ENCODE assay signal across 22 cellular contexts in the genomic region with DNA sequence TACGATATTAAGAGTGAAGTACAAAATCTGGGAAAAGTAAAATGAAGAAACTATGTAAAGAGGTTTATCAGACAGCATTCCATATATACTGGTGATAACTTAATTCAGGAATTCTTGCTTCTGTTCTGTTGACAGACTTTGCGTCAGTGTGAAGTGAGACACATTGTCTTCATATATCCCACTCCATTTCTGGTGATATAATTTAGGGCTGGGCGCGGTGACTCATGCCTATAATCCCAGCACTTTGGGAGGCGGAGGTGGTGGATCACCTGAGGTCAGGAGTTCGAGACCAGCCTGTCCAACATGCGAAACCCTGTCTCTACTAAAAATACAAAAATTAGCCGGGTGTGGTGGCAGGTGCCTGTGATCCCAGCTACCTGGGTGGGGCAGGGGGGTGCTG. TPM values are rescaled to one million over a fixed set of nuclear protein-coding genes. Genes with fewer than 3 reads are reported as not detected.
DNase-seq lines count a peak whose midpoint lies in the region; ATAC-seq, FAIRE-seq and TF ChIP-seq lines count a peak whose summit lies in the region.
"Had no signal": no experiment of that assay in that cellular context is flagged by ENCODE, and none has a peak within 500 bp of the region (broad histone marks: within the 10 kb centered on the region; RNA-seq: fewer than 3 reads in every experiment).

No MANE protein-coding gene starts in this region.

- H3K79me1 ChIP-seq in mesendoderm (ENCODE audit: low read length) = no peaks in the 10 kb centered on the region

- H3K56ac ChIP-seq in mesendoderm (ENCODE audit: low read length) = no peak overlapping the region

- TF ChIP-seq RAD21 in A549 (conservative IDR thresholded peaks at IDR 0.05 in 1 of 2, IDR thresholded peaks at IDR 0.05 in 1 of 2) = no peak

- H2BK5ac ChIP-seq in mesendoderm (ENCODE audit: low read length) = no peak overlapping the region

- TF ChIP-seq EP300 in A549 (IDR thresholded peaks at IDR 0.05) = no peak

- H3K27ac ChIP-seq in A549 (no peak overlapping the region), HEK293 (ENCODE audit: extremely low read depth, low read depth, low read length) (no peak overlapping the region), foreskin keratinocyte (no peak overlapping the region), mesendoderm (ENCODE audit: low read depth, low read length) (no peak overlapping the region)
- H3K27ac ChIP-seq: 22Rv1; BLaER1 treated with 17β-estradiol and CSF1 and Interleukin-3, amounts not matched to agents 10 nM and 100 nM had no signal

- H3K4me3 ChIP-seq in A549 (no peak overlapping the region), HEK293 (ENCODE audit: low read depth, low read length) (no peak overlapping the region), bronchial epithelial cell (ENCODE audit: low read depth, low read length) (no peak overlapping the region), mesendoderm (ENCODE audit: low read length) (no peak overlapping the region)
- H3K4me3 ChIP-seq: BLaER1 treated with 17β-estradiol and CSF1 and Interleukin-3, amounts not matched to agents 10 nM and 100 nM; GM23338 had no signal

- H3K27me3 ChIP-seq in bronchial epithelial cell (ENCODE audit: control insufficient read depth, insufficient read depth, low read length) = no peaks in the 10 kb centered on the region
- H3K27me3 ChIP-seq in foreskin keratinocyte = no peaks in the 10 kb centered on the region
- no peaks in the 10 kb centered on the region for H3K27me3 ChIP-seq in mesendoderm (ENCODE audit: insufficient read depth, low read length, poor library complexity)
- H3K27me3 ChIP-seq: BE2C; BLaER1 treated with 17β-estradiol and CSF1 and Interleukin-3, amounts not matched to agents 10 nM and 100 nM had no signal

- no peaks in the 10 kb centered on the region for H3K79me2 ChIP-seq in mesendoderm (ENCODE audit: control insufficient read depth, insufficient read depth, low read length)

- DNase-seq in A549 (ENCODE audit: low read depth in 1 of 2, low spot score in 1 of 2) (no peak), bronchial epithelial cell (ENCODE audit: low read depth) (peak; percentile 44), foreskin keratinocyte (peak; percentile 23 to 56), mesendoderm (no peak), NCI-H345 treated with DMSO at 0.1 percent for 48 hours (lab: John Stamatoyannopoulos, UW; ENCODE audit: unreplicated experiment) (no peak)
- DNase-seq: ACHN; AML-193; BE2C; CD4-positive, alpha-beta T cell; CD8-positive, alpha-beta memory T cell; DMS53; DMS79 treated with DMSO at 0.1 percent for 48 hours; H9 had no signal

- FAIRE-seq in A549 (lab: Jason Lieb, UNC) (no peak), bronchial epithelial cell (lab: Jason Lieb, UNC) (no peak)
- FAIRE-seq: A204.1, G401.6, GM12892 had no signal

- H3K36me3 ChIP-seq in HEK293 (ENCODE audit: control insufficient read depth in 2 of 2, insufficient read depth in 1 of 2, low read length in 2 of 2) (no peaks in the 10 kb centered on the region), bronchial epithelial cell (ENCODE audit: control insufficient read depth, insufficient read depth, low read length) (no peaks in the 10 kb centered on the region), mesendoderm (ENCODE audit: control insufficient read depth, insufficient read depth, low read length) (no peaks in the 10 kb centered on the region)
- H3K36me3 ChIP-seq: BE2C; BLaER1 treated with 17β-estradiol and CSF1 and Interleukin-3, amounts not matched to agents 10 nM and 100 nM had no signal

- no peak for TF ChIP-seq POLR2A in A549 (IDR thresholded peaks at IDR 0.05; ENCODE audit: low read length)

- POLR2A ChIA-PET in A549 (lab: Yijun Ruan, JAX) (no interaction called here), HEK293 (lab: Yijun Ruan, JAX) (interaction anchor here (0.6 kb wide), 1 partner anchor 62 kb away, joined by 3 read pairs; no protein-coding TSS in a partner anchor)

- H2BK120ac ChIP-seq in mesendoderm (ENCODE audit: low read depth, low read length) = no peak overlapping the region

- no peak overlapping the region for H3K23ac ChIP-seq in mesendoderm (ENCODE audit: low read length)

- no peak overlapping the region for H3K9ac ChIP-seq in mesendoderm (ENCODE audit: low read length)
- H3K9ac ChIP-seq: BLaER1 treated with 17β-estradiol and CSF1 and Interleukin-3, amounts not matched to agents 10 nM and 100 nM had no signal

- no peak for TF ChIP-seq CTCF in A549 (IDR thresholded peaks at IDR 0.05)
- TF ChIP-seq CTCF in HEK293 (tag by site-specific recombination; IDR thresholded peaks at IDR 0.05) = no peak
- TF ChIP-seq CTCF in bronchial epithelial cell (IDR thresholded peaks at IDR 0.05; ENCODE audit: insufficient read depth, low read length, severe bottlenecking) = no peak
- TF ChIP-seq CTCF in foreskin keratinocyte (conservative IDR thresholded peaks at IDR 0.05) = no peak

- no peak overlapping the region for H3K18ac ChIP-seq in mesendoderm (ENCODE audit: low read length)

- ATAC-seq in A549 (no peak), foreskin keratinocyte (no peak), HG02678 (IDR thresholded peaks at IDR 0.05; ENCODE audit: unreplicated experiment) (no peak), HG02571 (IDR thresholded peaks at IDR 0.05; ENCODE audit: unreplicated experiment) (no peak)
- ATAC-seq: GM23338 had no signal

- H3K4me1 ChIP-seq in A549 = no peaks in the 10 kb centered on the region
- H3K4me1 ChIP-seq in HEK293 (ENCODE audit: control insufficient read depth, insufficient read depth, low read length) = no peaks in the 10 kb centered on the region
- H3K4me1 ChIP-seq in foreskin keratinocyte = no peaks in the 10 kb centered on the region
- no peaks in the 10 kb centered on the region for H3K4me1 ChIP-seq in mesendoderm (ENCODE audit: control insufficient read depth, low read depth, low read length)
- H3K4me1 ChIP-seq: BE2C had no signal

- H2AK5ac ChIP-seq in mesendoderm (ENCODE audit: low read length) = no peak overlapping the region

- H3K9me3 ChIP-seq in A549 (no peaks in the 10 kb centered on the region), HEK293 (ENCODE audit: control insufficient read depth, insufficient read depth, low read depth, low read length) (no peaks in the 10 kb centered on the region)
- H3K9me3 ChIP-seq: BE2C had no signal

- H2BK15ac ChIP-seq in mesendoderm (replicated peaks; ENCODE audit: low read depth) = no peak overlapping the region

- H4K5ac ChIP-seq in mesendoderm (ENCODE audit: low read length) = no peak overlapping the region

- H3K4ac ChIP-seq in mesendoderm (ENCODE audit: low read depth, low read length) = no peak overlapping the region

- H3K4me2 ChIP-seq in A549 = no peak overlapping the region
- H3K4me2 ChIP-seq in mesendoderm (ENCODE audit: low read length) = no peak overlapping the region
- H3K4me2 ChIP-seq: GM23338 had no signal

- CTCF ChIA-PET in A549 (lab: Yijun Ruan, JAX) = interaction anchor here (0.9 to 1.6 kb wide), 4 partner anchors 9 to 636 kb away, joined by 3 to 6 read pairs (median 4); a partner anchor contains a TSS
- CTCF ChIA-PET in HEK293 (lab: Yijun Ruan, JAX) = interaction anchor here (1.0 kb wide), 1 partner anchor 149 kb away, joined by 3 read pairs; no protein-coding TSS in a partner anchor

- WGBS in A549 (ENCODE audit: missing lambda C conversion rate) = 81% methylated on average over 8 of the region's 8 CpGs
- WGBS in mesendoderm (ENCODE audit: extremely low coverage, insufficient coverage, low lambda C conversion rate) = 100% methylated on average over 1 of the region's 8 CpGs

- no peak overlapping the region for H4K8ac ChIP-seq in mesendoderm (ENCODE audit: low read depth, low read length)

TF ChIP-seq in A549, 52 proteins besides CTCF, POLR2A, EP300 and RAD21:
- TF ChIP-seq, protein P1, sequence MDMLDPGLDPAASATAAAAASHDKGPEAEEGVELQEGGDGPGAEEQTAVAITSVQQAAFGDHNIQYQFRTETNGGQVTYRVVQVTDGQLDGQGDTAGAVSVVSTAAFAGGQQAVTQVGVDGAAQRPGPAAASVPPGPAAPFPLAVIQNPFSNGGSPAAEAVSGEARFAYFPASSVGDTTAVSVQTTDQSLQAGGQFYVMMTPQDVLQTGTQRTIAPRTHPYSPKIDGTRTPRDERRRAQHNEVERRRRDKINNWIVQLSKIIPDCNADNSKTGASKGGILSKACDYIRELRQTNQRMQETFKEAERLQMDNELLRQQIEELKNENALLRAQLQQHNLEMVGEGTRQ (IDR thresholded peaks at IDR 0.05) = no peak
- TF ChIP-seq FOSL2 (IDR thresholded peaks at IDR 0.05) (no peak), FOSL2 (CRISPR knock-in tag; IDR thresholded peaks at IDR 0.05) (peak; percentile 42)

TF ChIP-seq in HEK293, 187 proteins besides CTCF, POLR2A, EP300 and RAD21 (continues in another document):
- TF ChIP-seq KLF1 (tag by site-specific recombination; IDR thresholded peaks at IDR 0.05) (peak; percentile 92), ZNF133 (tag by site-specific recombination; IDR thresholded peaks at IDR 0.05) (no peak)
- TF ChIP-seq, protein P2, sequence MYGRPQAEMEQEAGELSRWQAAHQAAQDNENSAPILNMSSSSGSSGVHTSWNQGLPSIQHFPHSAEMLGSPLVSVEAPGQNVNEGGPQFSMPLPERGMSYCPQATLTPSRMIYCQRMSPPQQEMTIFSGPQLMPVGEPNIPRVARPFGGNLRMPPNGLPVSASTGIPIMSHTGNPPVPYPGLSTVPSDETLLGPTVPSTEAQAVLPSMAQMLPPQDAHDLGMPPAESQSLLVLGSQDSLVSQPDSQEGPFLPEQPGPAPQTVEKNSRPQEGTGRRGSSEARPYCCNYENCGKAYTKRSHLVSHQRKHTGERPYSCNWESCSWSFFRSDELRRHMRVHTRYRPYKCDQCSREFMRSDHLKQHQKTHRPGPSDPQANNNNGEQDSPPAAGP (tag by site-specific recombination; IDR thresholded peaks at IDR 0.05) = peak; percentile 77

RNA-seq across cellular contexts. Expression of a gene that starts 20.3 kb away (rescaled TPM):
- polyA plus RNA-seq in A549 (2011; rRNA removed) (23.6 and 29.6 TPM in 2 replicates), A549 (2017; fragmentation: RNase III; extraction: RNeasy Plus Mini Kit Qiagen cat#74134 plus additional on column Dnase treatment) (11.6 to 12.9 TPM (median 12.9 TPM) in 3 replicates), foreskin keratinocyte (3.7 and 6.2 TPM in 2 replicates)
- polyA plus RNA-seq in A549 (2012; cell fraction: cytosol; rRNA removed) = 9.8 and 10.5 TPM in 2 replicates
- polyA plus RNA-seq in A549 (2012; cell fraction: nucleus; rRNA removed) = 23.3 and 25.0 TPM in 2 replicates
- 46.8 and 53.9 TPM in 2 replicates for polyA minus RNA-seq in A549 (2011; rRNA and poly(A)+ RNA removed)
- total RNA-seq in bronchial epithelial cell (12.9 and 16.3 TPM in 2 replicates), foreskin keratinocyte (15.5 and 18.1 TPM in 2 replicates)
- polyA plus RNA-seq in mesendoderm (2013, experiment 1 of 2) = 4.7 TPM
- 6.0 TPM for polyA plus RNA-seq in mesendoderm (2013, experiment 2 of 2)

RNA-seq across cellular contexts. Expression of a gene that starts 21.2 kb away (rescaled TPM):
- polyA plus RNA-seq in A549 (2011; rRNA removed) = 20.9 and 23.6 TPM in 2 replicates
- polyA plus RNA-seq in A549 (2012; cell fraction: cytosol; rRNA removed) = 6.5 and 11.9 TPM in 2 replicates
- 9.8 and 13.5 TPM in 2 replicates for polyA plus RNA-seq in A549 (2012; cell fraction: nucleus; rRNA removed)
- polyA plus RNA-seq in A549 (2017; fragmentation: RNase III; extraction: RNeasy Plus Mini Kit Qiagen cat#74134 plus additional on column Dnase treatment) = 12.6 to 14.2 TPM (median 13.6 TPM) in 3 replicates
- 56.9 and 91.7 TPM in 2 replicates for polyA minus RNA-seq in A549 (2011; rRNA and poly(A)+ RNA removed)
- 16.6 and 42.9 TPM in 2 replicates for total RNA-seq in bronchial epithelial cell
- total RNA-seq in foreskin keratinocyte = 35.2 and 38.0 TPM in 2 replicates
- 6.0 and 7.2 TPM in 2 replicates for polyA plus RNA-seq in foreskin keratinocyte
- polyA plus RNA-seq in mesendoderm (2013, experiment 1 of 2) = 10.4 TPM
- 10.2 TPM for polyA plus RNA-seq in mesendoderm (2013, experiment 2 of 2)

Comparison
In these comparisons a context has a peak if more than half of its experiments do, and no peak if none do; other contexts are left out.
1. DNase-seq: peak in bronchial epithelial cell (single experiment) and foreskin keratinocyte (2 of 2); none in A549 (0 of 2), mesendoderm (single experiment) and NCI-H345 treated with DMSO at 0.1 percent for 48 hours (single experiment).